In genomic region chr5:153799466-153799865, GRCh38 we compare ENCODE assay signal across 28 cellular contexts.
DNase-seq lines count a peak whose midpoint lies in the region; ATAC-seq, FAIRE-seq and TF ChIP-seq lines count a peak whose summit lies in the region.
"Had no signal": no experiment of that assay in that cellular context is flagged by ENCODE, and none has a peak within 500 bp of the region (broad histone marks: within the 10 kb centered on the region; RNA-seq: fewer than 3 reads in every experiment).

No MANE protein-coding gene starts in this region.

- H3K79me2 ChIP-seq in HepG2 (ENCODE audit: insufficient read depth, low read length) (no peaks in the 10 kb centered on the region), K562 (ENCODE audit: control insufficient read depth, insufficient read depth, low read length) (no peaks in the 10 kb centered on the region)

- TF ChIP-seq CTCF in HepG2 (CRISPR knock-in tag; IDR thresholded peaks at IDR 0.05) (no peak), right lobe of liver (IDR thresholded peaks at IDR 0.05) (no peak), K562 (IDR thresholded peaks at IDR 0.05 in 2 of 3, conservative IDR thresholded peaks at IDR 0.05 in 1 of 3; ENCODE audit: insufficient read depth in 2 of 3, low read depth in 1 of 3, low read length in 3 of 3) (no peak), endothelial cell (IDR thresholded peaks at IDR 0.05; ENCODE audit: unreplicated experiment) (no peak), Peyer's patch (IDR thresholded peaks at IDR 0.05) (no peak)

- no peak overlapping the region for H3K4me3 ChIP-seq in HepG2 (replicated peaks in 1 of 3; ENCODE audit: insufficient read depth in 1 of 3, low read depth in 2 of 3, low read length in 3 of 3)
- H3K4me3 ChIP-seq in right lobe of liver = no peak overlapping the region
- no peak overlapping the region for H3K4me3 ChIP-seq in K562
- no peak overlapping the region for H3K4me3 ChIP-seq in Peyer's patch
- H3K4me3 ChIP-seq: BLaER1, GM12878 had no signal

- H3K4me2 ChIP-seq in HepG2 (ENCODE audit: low read depth, low read length) = no peak overlapping the region
- H3K4me2 ChIP-seq in K562 (ENCODE audit: insufficient read depth, low read length) = no peak overlapping the region
- H3K4me2 ChIP-seq: BLaER1 had no signal

- TF ChIP-seq EP300 in HepG2 (IDR thresholded peaks at IDR 0.05; ENCODE audit: low read depth in 2 of 2, low read length in 2 of 2) (no peak), HepG2 (CRISPR knock-in tag; IDR thresholded peaks at IDR 0.05; ENCODE audit: borderline replicate concordance) (no peak), K562 (IDR thresholded peaks at IDR 0.05; ENCODE audit: low read length) (no peak)

- H3K36me3 Mint-ChIP-seq in endothelial cell (ENCODE audit: low read depth, unreplicated experiment) = peaks cover 21% of the 10 kb centered on the region
- H3K36me3 Mint-ChIP-seq: CD14-positive monocyte; CD4-positive, alpha-beta memory T cell; CD4-positive, CD25-positive, alpha-beta regulatory T cell; CD8-positive, alpha-beta memory T cell had no signal

- H3K27ac ChIP-seq in HepG2 (ENCODE audit: extremely low read length, insufficient read depth, low read length) = no peak overlapping the region
- no peak overlapping the region for H3K27ac ChIP-seq in right lobe of liver
- no peak overlapping the region for H3K27ac ChIP-seq in K562 (ENCODE audit: extremely low read depth, low read depth, low read length)
- H3K27ac ChIP-seq in Peyer's patch = no peak overlapping the region
- H3K27ac ChIP-seq: 22Rv1, BLaER1 had no signal

- in situ Hi-C loops in HepG2 (cut with HindIII; ENCODE audit: extremely low pct_ligation_motif_present, low pct_unique_long_range_greater_than_20kb) = no loop called here
- in situ Hi-C loops in K562 (cut with MboI) = no loop called here

- no peak overlapping the region for H2AFZ ChIP-seq in HepG2 (ENCODE audit: low read length)
- H2AFZ ChIP-seq in K562 (ENCODE audit: low read depth, low read length) = no peak overlapping the region

- TF ChIP-seq RAD21 in HepG2 (CRISPR knock-in tag; IDR thresholded peaks at IDR 0.05) = no peak
- no peak for TF ChIP-seq RAD21 in K562 (CRISPR knock-in tag; conservative IDR thresholded peaks at IDR 0.05 in 1 of 2, IDR thresholded peaks at IDR 0.05 in 1 of 2)

- H3K9me1 ChIP-seq in K562 (ENCODE audit: control insufficient read depth, insufficient read depth, low read length) = no peaks in the 10 kb centered on the region

- H3K9ac ChIP-seq in HepG2 (ENCODE audit: insufficient read depth, low read depth, low read length) (no peak overlapping the region), K562 (ENCODE audit: insufficient read depth in 1 of 2, low read depth in 2 of 2, low read length in 2 of 2) (no peak overlapping the region)
- H3K9ac ChIP-seq: BLaER1 had no signal

- intact Hi-C loops in HepG2 (cut with micrococcal nuclease; ENCODE audit: unreplicated experiment) = no loop called here
- intact Hi-C loops in right lobe of liver (cut with DNase I) = no loop called here
- intact Hi-C loops in K562 (cut with micrococcal nuclease) = no loop called here

- H3K27me3 ChIP-seq in HepG2 (ENCODE audit: control insufficient read depth in 1 of 2, insufficient read depth in 2 of 2, low read length in 2 of 2) = no peaks in the 10 kb centered on the region
- H3K27me3 ChIP-seq in right lobe of liver = no peaks in the 10 kb centered on the region
- no peaks in the 10 kb centered on the region for H3K27me3 ChIP-seq in K562 (ENCODE audit: control insufficient read depth in 2 of 2, insufficient read depth in 2 of 2, low read length in 2 of 2)
- H3K27me3 ChIP-seq in Peyer's patch = no peaks in the 10 kb centered on the region
- H3K27me3 ChIP-seq: BE2C, BLaER1 had no signal

- BruUV-seq in HepG2 (replicated peaks; lab: Mats Ljungman, UMichigan) (no TSS peak), K562 (replicated peaks; lab: Mats Ljungman, UMichigan) (no TSS peak)

- no peak for TF ChIP-seq POLR2A in HepG2 (IDR thresholded peaks at IDR 0.05; ENCODE audit: insufficient read depth in 1 of 2, low read depth in 2 of 2, low read length in 2 of 2)
- TF ChIP-seq POLR2A in right lobe of liver (IDR thresholded peaks at IDR 0.05) = no peak
- TF ChIP-seq POLR2A in K562 (conservative IDR thresholded peaks at IDR 0.05) = no peak
- no peak for TF ChIP-seq POLR2A in Peyer's patch (IDR thresholded peaks at IDR 0.05)

- H3K9me3 Mint-ChIP-seq in endothelial cell (ENCODE audit: unreplicated experiment) = no peaks in the 10 kb centered on the region
- H3K9me3 Mint-ChIP-seq: CD8-positive, alpha-beta memory T cell had no signal

- H3K27me3 Mint-ChIP-seq in endothelial cell (ENCODE audit: unreplicated experiment) = peaks cover 8% of the 10 kb centered on the region
- H3K27me3 Mint-ChIP-seq: CD4-positive, alpha-beta memory T cell; CD4-positive, CD25-positive, alpha-beta regulatory T cell had no signal

- POLR2A ChIA-PET in HepG2 (lab: Yijun Ruan, JAX) (no interaction called here), K562 (lab: Yijun Ruan, JAX) (no interaction called here)

- CTCF ChIA-PET in HepG2 (lab: Yijun Ruan, JAX; ENCODE audit: low intra/inter-chr PET ratio, low total read pairs) (no interaction called here), K562 (lab: Yijun Ruan, JAX; ENCODE audit: low intra/inter-chr PET ratio) (no interaction called here)

- no peaks in the 10 kb centered on the region for H3K36me3 ChIP-seq in HepG2 (replicated peaks in 1 of 2; ENCODE audit: control insufficient read depth in 1 of 2, insufficient read depth in 2 of 2, low read length in 2 of 2)
- no peaks in the 10 kb centered on the region for H3K36me3 ChIP-seq in right lobe of liver
- no peaks in the 10 kb centered on the region for H3K36me3 ChIP-seq in K562 (ENCODE audit: control insufficient read depth, insufficient read depth, low read length)
- no peaks in the 10 kb centered on the region for H3K36me3 ChIP-seq in Peyer's patch
- H3K36me3 ChIP-seq: BE2C, BLaER1 had no signal

- 0% methylated on average over 2 of the region's 2 CpGs for WGBS in HepG2 (ENCODE audit: low lambda C conversion rate)
- WGBS in right lobe of liver (ENCODE audit: insufficient coverage, low coverage, low lambda C conversion rate, missing lambda C conversion rate) = 85% methylated on average over 2 of the region's 2 CpGs
- whole genome bisulfite sequencing in K562 (ENCODE audit: insufficient coverage, low coverage, missing lambda C conversion rate) = 0% methylated on average over 2 of the region's 2 CpGs

- no peak overlapping the region for H3K27ac Mint-ChIP-seq in endothelial cell (ENCODE audit: unreplicated experiment)
- H3K27ac Mint-ChIP-seq: CD14-positive monocyte; CD4-positive, alpha-beta memory T cell; CD4-positive, CD25-positive, alpha-beta regulatory T cell; CD8-positive, alpha-beta memory T cell had no signal

- FAIRE-seq in HepG2 (lab: Jason Lieb, UNC) = no peak
- FAIRE-seq in K562 (lab: Jason Lieb, UNC) = no peak
- FAIRE-seq: GM12878, GM12892, GM18507, GM19239 had no signal

- peak overlapping the region; percentile 42 for H3K4me3 Mint-ChIP-seq in endothelial cell (ENCODE audit: unreplicated experiment)
- H3K4me3 Mint-ChIP-seq: CD14-positive monocyte; CD4-positive, alpha-beta memory T cell; CD4-positive, CD25-positive, alpha-beta regulatory T cell; CD8-positive, alpha-beta memory T cell had no signal

- H3K4me1 ChIP-seq in HepG2 (ENCODE audit: insufficient read depth, low read length) = no peaks in the 10 kb centered on the region
- no peaks in the 10 kb centered on the region for H3K4me1 ChIP-seq in right lobe of liver
- no peaks in the 10 kb centered on the region for H3K4me1 ChIP-seq in K562 (replicated peaks in 1 of 2; ENCODE audit: control insufficient read depth in 2 of 2, insufficient read depth in 2 of 2, low read length in 2 of 2)
- no peaks in the 10 kb centered on the region for H3K4me1 ChIP-seq in Peyer's patch
- H3K4me1 ChIP-seq: BE2C, BLaER1 had no signal

- ATAC-seq in HepG2 (no peak), right lobe of liver (no peak), K562 (no peak), GM18870 (IDR thresholded peaks at IDR 0.05; ENCODE audit: unreplicated experiment) (no peak)
- ATAC-seq: GM12878 had no signal

- peaks cover 28% of the 10 kb centered on the region for H3K4me1 Mint-ChIP-seq in endothelial cell (ENCODE audit: unreplicated experiment)
- H3K4me1 Mint-ChIP-seq: CD14-positive monocyte; CD4-positive, alpha-beta memory T cell; CD4-positive, CD25-positive, alpha-beta regulatory T cell; CD8-positive, alpha-beta memory T cell had no signal

- H3K9me3 ChIP-seq in HepG2 (ENCODE audit: low read length) = no peaks in the 10 kb centered on the region
- no peaks in the 10 kb centered on the region for H3K9me3 ChIP-seq in right lobe of liver
- H3K9me3 ChIP-seq in K562 (replicated peaks; ENCODE audit: control insufficient read depth, insufficient read depth, low read depth, low read length) = no peaks in the 10 kb centered on the region
- H3K9me3 ChIP-seq in Peyer's patch = no peaks in the 10 kb centered on the region
- H3K9me3 ChIP-seq: BE2C, BLaER1 had no signal

- no peaks in the 10 kb centered on the region for H4K20me1 ChIP-seq in HepG2 (ENCODE audit: insufficient read depth, low read length)
- H4K20me1 ChIP-seq in K562 (replicated peaks; ENCODE audit: control insufficient read depth, insufficient read depth, low read length) = no peaks in the 10 kb centered on the region; the same call in 1 of the 2 replicates
- H4K20me1 ChIP-seq: BLaER1 had no signal

- DNase-seq in HepG2 (ENCODE audit: low spot score) = no peak
- DNase-seq in right lobe of liver = no peak
- DNase-seq in K562 (ENCODE audit: extremely low read depth in 1 of 4, low spot score in 3 of 4) = no peak
- DNase-seq in endothelial cell (ENCODE audit: low spot score) = no peak
- no peak for DNase-seq in activated effector memory CD4-positive, alpha-beta T cell treated with Interleukin-2 at 50 U/mL for 16 hours
- DNase-seq in Peyer's patch = no peak
- DNase-seq: ACHN; BE2C; C1 segment of cervical spinal cord; CD4-positive, alpha-beta memory T cell; CD4-positive, CD25-positive, alpha-beta regulatory T cell; CD8-positive, alpha-beta memory T cell; COR-L47; DMS 273 treated with DMSO at 0.1 percent for 48 hours; DMS153; DMS53; DMS79; DND-41; EL; GDM1 had no signal

TF ChIP-seq in HepG2, 621 proteins besides CTCF, POLR2A, EP300 and RAD21 (continues in another document):
- TF ChIP-seq E2F5 (CRISPR knock-in tag; conservative IDR thresholded peaks at IDR 0.05) = no peak

TF ChIP-seq in K562, 482 proteins besides CTCF, POLR2A, EP300 and RAD21 (continues in another document):
- TF ChIP-seq ZNF217 (CRISPR knock-in tag; IDR thresholded peaks at IDR 0.05) (no peak), HMGN3 (IDR thresholded peaks at IDR 0.05; ENCODE audit: borderline replicate concordance, extremely low read depth, insufficient read length, low read depth, low read length) (no peak), PHB2 (IDR thresholded peaks at IDR 0.05; ENCODE audit: low read depth) (no peak), SRSF7 (optimal IDR thresholded peaks at IDR 0.05; ENCODE audit: low read depth, low read length) (no peak), ZNF133 (CRISPR knock-in tag; IDR thresholded peaks at IDR 0.05) (no peak), ELF4 (CRISPR knock-in tag; IDR thresholded peaks at IDR 0.05) (no peak), ZNF316 (IDR thresholded peaks at IDR 0.05) (peak; percentile 36; the same call in 1 of the 2 replicates), HLTF (IDR thresholded peaks at IDR 0.05) (no peak)

Comparison
In these comparisons a context has a peak if more than half of its experiments do, and no peak if none do; other contexts are left out.
1. Of the 241 proteins assayed by ChIP-seq in both HepG2 and K562: peak only in HepG2: MAFF and MAFK; only in K562: MAFG; in both: none; in neither: 238.